In genomic region chr17:27222515-27222914, GRCh38 we compare ENCODE assay signal across 32 cellular contexts.
"Had no signal": no experiment of that assay in that cellular context is flagged by ENCODE, and none has a peak within 500 bp of the region (broad histone marks: within the 10 kb centered on the region; RNA-seq: fewer than 3 reads in every experiment).

No MANE protein-coding gene starts in this region.

- H3K27ac Mint-ChIP-seq: activated B cell treated with CpG ODN at 0.5 μM for 24 hours; activated CD4-positive, alpha-beta memory T cell treated with anti-CD3 and anti-CD28 coated beads for 36 hours; activated CD4-positive, alpha-beta T cell treated with anti-CD3 and anti-CD28 coated beads, Interleukin-2, amount 10 ng/mL, durations not matched to agents 24 days and 14 days; activated CD8-positive, alpha-beta T cell treated with anti-CD3 and anti-CD28 coated beads for 36 hours; activated naive CD4-positive, alpha-beta T cell treated with anti-CD3 and anti-CD28 coated beads for 36 hours; activated naive CD4-positive, alpha-beta T cell treated with anti-CD3 and anti-CD28 coated beads, Interleukin-2, amount 50 U/mL, for 72 hours; activated naive CD8-positive, alpha-beta T cell treated with anti-CD3 and anti-CD28 coated beads for 36 hours; activated T-helper 1 cell treated with anti-CD3 and anti-CD28 coated beads, Interleukin-12 subunit alpha, Interleukin-12 subunit beta, Interleukin-2, Interleukin-4 antibody, amounts not matched to agents 30 ng/mL and 10 ng/mL and 1 ng/mL, durations not matched to agents 14 hours and 24 hours and 36 hours; activated T-helper 17 cell treated with anti-CD3 and anti-CD28 coated beads, Interleukin-2, amount 50 U/mL, for 72 hours; T-helper 2 cell treated with Interferon-gamma antibody and Interleukin-4, amounts not matched to agents 5 μg/mL and 100 μg/mL, for 36 hours had no signal

- H3K36me3 ChIP-seq: adrenal gland, brain microvascular endothelial cell, breast epithelium had no signal

- H3K4me3 Mint-ChIP-seq: activated B cell treated with CpG ODN at 0.5 μM for 24 hours; activated CD4-positive, alpha-beta memory T cell treated with anti-CD3 and anti-CD28 coated beads for 36 hours; activated CD4-positive, alpha-beta T cell treated with anti-CD3 and anti-CD28 coated beads, Interleukin-2, amount 10 ng/mL, durations not matched to agents 24 days and 14 days; activated CD8-positive, alpha-beta T cell treated with anti-CD3 and anti-CD28 coated beads for 36 hours; activated naive CD4-positive, alpha-beta T cell treated with anti-CD3 and anti-CD28 coated beads for 36 hours; activated naive CD8-positive, alpha-beta T cell treated with anti-CD3 and anti-CD28 coated beads for 36 hours; activated T-helper 1 cell treated with anti-CD3 and anti-CD28 coated beads, Interleukin-12 subunit alpha, Interleukin-12 subunit beta, Interleukin-2, Interleukin-4 antibody, amounts not matched to agents 30 ng/mL and 10 ng/mL and 1 ng/mL, durations not matched to agents 14 hours and 24 hours and 36 hours; activated T-helper 17 cell treated with anti-CD3 and anti-CD28 coated beads, Interleukin-2, amount 50 U/mL, for 72 hours; T-helper 2 cell treated with Interferon-gamma antibody and Interleukin-4, amounts not matched to agents 5 μg/mL and 100 μg/mL, for 36 hours had no signal

- DNase-seq: activated B cell treated with CpG ODN at 0.5 μM for 24 hours; activated CD4-positive, alpha-beta memory T cell treated with anti-CD3 and anti-CD28 coated beads for 36 hours; activated CD4-positive, alpha-beta T cell treated with anti-CD3 and anti-CD28 coated beads for 4 hours; activated CD4-positive, alpha-beta T cell treated with anti-CD3 and anti-CD28 coated beads, Interleukin-2, amount 50 U/mL, for 1 hour; activated CD4-positive, alpha-beta T cell treated with anti-CD3 and anti-CD28 coated beads, Interleukin-2, amount 50 U/mL, for 4 hours; activated CD4-positive, CD25-positive, alpha-beta regulatory T cell treated with anti-CD3 and anti-CD28 coated beads, Interleukin-2, amount 50 U/mL, for 72 hours; activated CD8-positive, alpha-beta memory T cell treated with anti-CD3 and anti-CD28 coated beads, Interleukin-2, amount 50 U/mL, for 4 hours; activated CD8-positive, alpha-beta T cell treated with anti-CD3 and anti-CD28 coated beads for 36 hours; activated effector memory CD4-positive, alpha-beta T cell treated with anti-CD3 and anti-CD28 coated beads, Interleukin-2, amount 50 U/mL, for 16 hours; activated gamma-delta T cell treated with Interleukin-2 at 50 U/mL for 16 hours; activated naive CD4-positive, alpha-beta T cell; activated naive CD4-positive, alpha-beta T cell treated with anti-CD3 and anti-CD28 coated beads for 36 hours; activated naive CD4-positive, alpha-beta T cell treated with anti-CD3 and anti-CD28 coated beads, Interleukin-2, amount 50 U/mL, for 16 hours; activated naive CD8-positive, alpha-beta T cell treated with anti-CD3 and anti-CD28 coated beads for 36 hours; activated T-cell treated with anti-CD3 and anti-CD28 coated beads for 4 hours; activated T-cell treated with anti-CD3 and anti-CD28 coated beads, Interleukin-2, amount 50 U/mL, for 1 hour; activated T-cell treated with anti-CD3 and anti-CD28 coated beads, Interleukin-2, amount 50 U/mL, for 48 hours; adrenal gland; amniotic stem cell; aorta; body of pancreas; brain microvascular endothelial cell; central memory CD4-positive, alpha-beta T cell; T-helper 2 cell; T-helper 9 cell had no signal

- H3K27me3 Mint-ChIP-seq: activated B cell treated with CpG ODN at 0.5 μM for 24 hours; activated CD4-positive, alpha-beta memory T cell treated with anti-CD3 and anti-CD28 coated beads for 36 hours; activated CD8-positive, alpha-beta T cell treated with anti-CD3 and anti-CD28 coated beads for 36 hours; activated naive CD8-positive, alpha-beta T cell treated with anti-CD3 and anti-CD28 coated beads for 36 hours had no signal

- H3K4me1 Mint-ChIP-seq: activated naive CD8-positive, alpha-beta T cell treated with anti-CD3 and anti-CD28 coated beads for 36 hours had no signal

- H3K27ac ChIP-seq: adrenal gland, body of pancreas, brain microvascular endothelial cell, breast epithelium, VCaP had no signal

- H3K9me3 ChIP-seq: adrenal gland, body of pancreas had no signal

- H3K4me3 ChIP-seq: adrenal gland, body of pancreas, breast epithelium had no signal

- H3K36me3 Mint-ChIP-seq: activated CD4-positive, alpha-beta memory T cell treated with anti-CD3 and anti-CD28 coated beads for 36 hours; activated naive CD4-positive, alpha-beta T cell treated with anti-CD3 and anti-CD28 coated beads, Interleukin-2, amount 50 U/mL, for 72 hours; activated naive CD8-positive, alpha-beta T cell treated with anti-CD3 and anti-CD28 coated beads for 36 hours had no signal

- H3K9me3 Mint-ChIP-seq: activated CD4-positive, alpha-beta T cell treated with anti-CD3 and anti-CD28 coated beads, Interleukin-2, amount 10 ng/mL, durations not matched to agents 24 days and 14 days; activated naive CD4-positive, alpha-beta T cell treated with anti-CD3 and anti-CD28 coated beads for 36 hours; activated naive CD4-positive, alpha-beta T cell treated with anti-CD3 and anti-CD28 coated beads, Interleukin-2, amount 50 U/mL, for 72 hours; activated naive CD8-positive, alpha-beta T cell treated with anti-CD3 and anti-CD28 coated beads for 36 hours; activated T-helper 1 cell treated with anti-CD3 and anti-CD28 coated beads, Interleukin-12 subunit alpha, Interleukin-12 subunit beta, Interleukin-2, Interleukin-4 antibody, amounts not matched to agents 30 ng/mL and 10 ng/mL and 1 ng/mL, durations not matched to agents 14 hours and 24 hours and 36 hours; activated T-helper 17 cell treated with anti-CD3 and anti-CD28 coated beads, Interleukin-2, amount 50 U/mL, for 72 hours; T-helper 2 cell treated with Interferon-gamma antibody and Interleukin-4, amounts not matched to agents 5 μg/mL and 100 μg/mL, for 36 hours had no signal

- ATAC-seq: activated CD8-positive, alpha-beta T cell treated with anti-CD3 and anti-CD28 coated beads for 36 hours; activated naive CD4-positive, alpha-beta T cell treated with anti-CD3 and anti-CD28 coated beads, Interleukin-2, amount 50 U/mL, for 72 hours; activated T-helper 17 cell treated with anti-CD3 and anti-CD28 coated beads, Interleukin-2, amount 50 U/mL, for 72 hours; body of pancreas had no signal

- H3K4me1 ChIP-seq: body of pancreas, breast epithelium had no signal
